Comparison of ENCODE assay signal across 8 cellular contexts in genomic region chr14:76919811-76920571, GRCh38.
DNase-seq lines count a peak whose midpoint lies in the region; ATAC-seq and TF ChIP-seq lines count a peak whose summit lies in the region.

No MANE protein-coding gene starts in this region.

- peak overlapping the region in 1 of 3 donors; percentile 52 for H3K4me3 Mint-ChIP-seq in T-cell
- peak overlapping the region in 5 of 8 donors; percentile 30 to 65 (median 47) for H3K4me3 Mint-ChIP-seq in naive B cell

- no peak for TF ChIP-seq CTCF in epithelial cell of proximal tubule (conservative IDR thresholded peaks at IDR 0.05; ENCODE audit: low read depth, low read length)

- H3K4me1 Mint-ChIP-seq in T-cell (peaks cover 46 to 59% (median 55%) of the 10 kb centered on the region in 3 donors), naive B cell (peaks cover 28 to 31% (median 30%) of the 10 kb centered on the region in 3 donors)

- H3K36me3 Mint-ChIP-seq in T-cell: no peaks in the 10 kb centered on the region
- no peaks in the 10 kb centered on the region for H3K36me3 Mint-ChIP-seq in naive B cell

- POLR2A ChIA-PET in T-cell (lab: Charles Lee): interaction anchor here in 1 of 2 donors (0.6 kb wide), 1 partner anchor 96 kb away, joined by 3 read pairs; no protein-coding TSS in a partner anchor

- no peaks in the 10 kb centered on the region for H3K9me3 Mint-ChIP-seq in T-cell
- H3K9me3 Mint-ChIP-seq in naive B cell: no peaks in the 10 kb centered on the region

- ATAC-seq in T-cell (replicated peaks in 1 of 4): peak; percentile 41 to 79 (median 57)
- ATAC-seq in naive B cell (ENCODE audit: low read depth in 2 of 2): peak; percentile 50 to 70
- no peak for ATAC-seq in GM18867 (IDR thresholded peaks at IDR 0.05; ENCODE audit: unreplicated experiment)

- H3K27ac Mint-ChIP-seq in T-cell (no peak overlapping the region), naive B cell (peak overlapping the region in 5 of 6 donors; percentile 41 to 84 (median 66))

- CTCF ChIA-PET in T-cell (lab: Charles Lee): interaction anchor here (0.5 to 1.6 kb wide), 8 partner anchors 10 to 151 kb away, joined by 3 to 7 read pairs (median 4); no protein-coding TSS in a partner anchor

- no peaks in the 10 kb centered on the region for H3K27me3 Mint-ChIP-seq in T-cell
- peaks cover 22 to 64% (median 43%) of the 10 kb centered on the region in 3 donors for H3K27me3 Mint-ChIP-seq in naive B cell

- DNase-seq in DMS 273 treated with DMSO at 0.1 percent for 48 hours (lab: John Stamatoyannopoulos, UW) (peak; percentile 98), NCI-H1092 treated with DMSO at 0.1 percent for 48 hours (lab: John Stamatoyannopoulos, UW) (peak; percentile 94), T-cell (peak in 10 of 34 experiments; percentile 10 to 35 (median 22)), epithelial cell of proximal tubule (ENCODE audit: low read depth) (peak; percentile 63), naive B cell (peak; percentile 11), globus pallidus (ENCODE audit: low spot score) (no peak)
- no peak for DNase-seq in effector CD8-positive, alpha-beta T cell (lab: John Stamatoyannopoulos, UW)

- H3K4me3 ChIP-seq in epithelial cell of proximal tubule (ENCODE audit: low read depth, low read length): peak overlapping the region; percentile 36

Comparison
In these comparisons a context has a peak if more than half of its experiments do, and no peak if none do; other contexts are left out.
1. DNase-seq: peak in DMS 273 treated with DMSO at 0.1 percent for 48 hours (single experiment), NCI-H1092 treated with DMSO at 0.1 percent for 48 hours (single experiment), epithelial cell of proximal tubule (single experiment) and naive B cell (single experiment); none in globus pallidus (single experiment) and effector CD8-positive, alpha-beta T cell (single experiment).
2. H3K27ac Mint-ChIP-seq: peak in naive B cell (5 of 6); none in T-cell (0 of 2).